Comparison of ENCODE assay signal across 2 cellular contexts in genomic region chr6:36024154-36024760, GRCh38.
TF ChIP-seq lines count a peak whose summit lies in the region.

Gene SLC26A8 (minus strand): TSS chr6:36024641. CDS start chr6:36019707, 4,934 bp downstream.

TF ChIP-seq in HepG2, 621 proteins besides CTCF, POLR2A, EP300 and RAD21:
- TF ChIP-seq ZBTB46 (CRISPR knock-in tag; IDR thresholded peaks at IDR 0.05; ENCODE audit: borderline replicate concordance) = no peak
- no peak for TF ChIP-seq ZNF556 (CRISPR knock-in tag; IDR thresholded peaks at IDR 0.05; ENCODE audit: borderline replicate concordance)
- no peak for TF ChIP-seq IKZF4 (CRISPR knock-in tag; IDR thresholded peaks at IDR 0.05; ENCODE audit: borderline replicate concordance, low read depth, not compliant biosample characterization)
- TF ChIP-seq FOXK1 (CRISPR knock-in tag; IDR thresholded peaks at IDR 0.05; ENCODE audit: borderline replicate concordance, low read depth) = no peak
- TF ChIP-seq SP140L (CRISPR knock-in tag; IDR thresholded peaks at IDR 0.05; ENCODE audit: borderline replicate concordance) = no peak
- no peak for TF ChIP-seq NCOA2 (CRISPR knock-in tag; IDR thresholded peaks at IDR 0.05)
- no peak for TF ChIP-seq ATF7 (IDR thresholded peaks at IDR 0.05)
- no peak for TF ChIP-seq ATF7 (CRISPR knock-in tag; IDR thresholded peaks at IDR 0.05)
- TF ChIP-seq HNF4G (IDR thresholded peaks at IDR 0.05; ENCODE audit: borderline replicate concordance, low read depth, low read length) = no peak
- TF ChIP-seq HNF4G (CRISPR knock-in tag; IDR thresholded peaks at IDR 0.05; ENCODE audit: borderline replicate concordance, low read depth) = no peak
- TF ChIP-seq ZKSCAN1 (IDR thresholded peaks at IDR 0.05; ENCODE audit: low read length) = no peak
- no peak for TF ChIP-seq ZNF274 (CRISPR knock-in tag; IDR thresholded peaks at IDR 0.05)
TF ChIP-seq in HepG2: peak in this region for 0.

TF ChIP-seq in H1, 55 proteins besides CTCF, POLR2A, EP300 and RAD21:
- TF ChIP-seq E2F6 (IDR thresholded peaks at IDR 0.05) (no peak), SIN3A (conservative IDR thresholded peaks at IDR 0.05 in 1 of 2, IDR thresholded peaks at IDR 0.05 in 1 of 2; ENCODE audit: low read depth in 1 of 2, low read length in 2 of 2) (0 out of 4 replicates have a peak, but pooled peaks of 1 of the 2 experiments have one; percentile 16), BCL11A (IDR thresholded peaks at IDR 0.05; ENCODE audit: low read depth in 2 of 2, low read length in 2 of 2) (no peak), CHD7 (IDR thresholded peaks at IDR 0.05; ENCODE audit: insufficient replicate concordance, low read length) (no peak), BRCA1 (IDR thresholded peaks at IDR 0.05; ENCODE audit: low read depth, low read length) (no peak), TAF7 (optimal IDR thresholded peaks at IDR 0.05; ENCODE audit: borderline replicate concordance, low read depth, low read length) (no peak), MAX (IDR thresholded peaks at IDR 0.05) (no peak), CBX8 (IDR thresholded peaks at IDR 0.05; ENCODE audit: borderline replicate concordance, low read depth, low read length) (no peak), CTBP2 (IDR thresholded peaks at IDR 0.05; ENCODE audit: borderline replicate concordance, insufficient read depth, insufficient read length, low read length) (no peak), FOSL1 (IDR thresholded peaks at IDR 0.05; ENCODE audit: insufficient read depth, low read depth, low read length) (no peak), USF2 (IDR thresholded peaks at IDR 0.05; ENCODE audit: low read length) (no peak), MAFK (IDR thresholded peaks at IDR 0.05; ENCODE audit: low read depth, low read length) (no peak), GTF2F1 (IDR thresholded peaks at IDR 0.05; ENCODE audit: borderline replicate concordance, low read depth, low read length) (no peak), RFX5 (IDR thresholded peaks at IDR 0.05; ENCODE audit: borderline replicate concordance, low read depth, low read length) (no peak), SUZ12 (IDR thresholded peaks at IDR 0.05; ENCODE audit: low read length) (no peak; the same call in 1 of the 2 replicates), RXRA (IDR thresholded peaks at IDR 0.05; ENCODE audit: insufficient read depth, low read depth, low read length) (no peak), JUN (IDR thresholded peaks at IDR 0.05; ENCODE audit: low read depth, low read length) (no peak), CHD1 (IDR thresholded peaks at IDR 0.05; ENCODE audit: low read depth, low read length) (no peak), RBBP5 (IDR thresholded peaks at IDR 0.05; ENCODE audit: borderline replicate concordance, low read depth, low read length) (0 out of 2 replicates have a peak, but pooled peaks have one; percentile 59), SP4 (IDR thresholded peaks at IDR 0.05; ENCODE audit: low read length) (no peak), CBX5 (IDR thresholded peaks at IDR 0.05; ENCODE audit: low read depth, low read length) (no peak), ATF2 (IDR thresholded peaks at IDR 0.05; ENCODE audit: low read length) (no peak), YY1 (IDR thresholded peaks at IDR 0.05; ENCODE audit: low read depth, low read length) (no peak), KDM4A (IDR thresholded peaks at IDR 0.05; ENCODE audit: low read depth, low read length, severe bottlenecking) (peak; percentile 74), PHF8 (conservative IDR thresholded peaks at IDR 0.05; ENCODE audit: low read depth, low read length) (no peak), NRF1 (IDR thresholded peaks at IDR 0.05; ENCODE audit: low read depth, low read length) (no peak), CREB1 (IDR thresholded peaks at IDR 0.05) (no peak), SIX5 (IDR thresholded peaks at IDR 0.05; ENCODE audit: low read depth, low read length) (no peak), KDM5A (IDR thresholded peaks at IDR 0.05; ENCODE audit: low read length) (no peak), GABPA (IDR thresholded peaks at IDR 0.05; ENCODE audit: borderline replicate concordance, insufficient read depth, low read length) (no peak), EGR1 (IDR thresholded peaks at IDR 0.05; ENCODE audit: borderline replicate concordance, low read depth, low read length) (peak; percentile 78; the same call in 1 of the 2 replicates), TAF1 (IDR thresholded peaks at IDR 0.05; ENCODE audit: low read depth, low read length) (0 out of 2 replicates have a peak, but pooled peaks have one; percentile 24), SIRT6 (IDR thresholded peaks at IDR 0.05; ENCODE audit: low read length) (no peak), POLR2AphosphoS5 (IDR thresholded peaks at IDR 0.05; ENCODE audit: low read depth, low read length) (no peak), ATF3 (IDR thresholded peaks at IDR 0.05; ENCODE audit: insufficient read depth, low read depth, low read length) (no peak), TEAD4 (IDR thresholded peaks at IDR 0.05; ENCODE audit: low read depth, low read length) (no peak), RNF2 (IDR thresholded peaks at IDR 0.05; ENCODE audit: borderline replicate concordance, low read depth, low read length, missing control alignments, poor library complexity, severe bottlenecking) (no peak), CHD2 (IDR thresholded peaks at IDR 0.05; ENCODE audit: low read length) (no peak), HDAC6 (IDR thresholded peaks at IDR 0.05; ENCODE audit: low read depth, low read length) (no peak), SAP30 (IDR thresholded peaks at IDR 0.05; ENCODE audit: insufficient read depth, insufficient replicate concordance, low read length) (no peak), SP2 (IDR thresholded peaks at IDR 0.05; ENCODE audit: low read length) (no peak), BACH1 (IDR thresholded peaks at IDR 0.05; ENCODE audit: low read length) (0 out of 2 replicates have a peak, but pooled peaks have one; percentile 24), KDM1A (IDR thresholded peaks at IDR 0.05; ENCODE audit: borderline replicate concordance, low read length) (no peak), JUND (IDR thresholded peaks at IDR 0.05; ENCODE audit: low read length) (no peak), POU5F1 (IDR thresholded peaks at IDR 0.05; ENCODE audit: low read depth, low read length) (no peak), SRF (IDR thresholded peaks at IDR 0.05; ENCODE audit: low read depth, low read length) (no peak), ZNF274 (IDR thresholded peaks at IDR 0.05; ENCODE audit: borderline replicate concordance, extremely low read depth, low read length) (no peak), SP1 (IDR thresholded peaks at IDR 0.05; ENCODE audit: low read depth, low read length) (no peak), TBP (IDR thresholded peaks at IDR 0.05; ENCODE audit: low read depth, low read length) (no peak), CEBPB (IDR thresholded peaks at IDR 0.05; ENCODE audit: low read depth, low read length) (no peak), ASH2L (IDR thresholded peaks at IDR 0.05; ENCODE audit: low read length) (peak; percentile 64), TCF12 (IDR thresholded peaks at IDR 0.05; ENCODE audit: low read depth, low read length) (no peak)
